In the genomic region with DNA sequence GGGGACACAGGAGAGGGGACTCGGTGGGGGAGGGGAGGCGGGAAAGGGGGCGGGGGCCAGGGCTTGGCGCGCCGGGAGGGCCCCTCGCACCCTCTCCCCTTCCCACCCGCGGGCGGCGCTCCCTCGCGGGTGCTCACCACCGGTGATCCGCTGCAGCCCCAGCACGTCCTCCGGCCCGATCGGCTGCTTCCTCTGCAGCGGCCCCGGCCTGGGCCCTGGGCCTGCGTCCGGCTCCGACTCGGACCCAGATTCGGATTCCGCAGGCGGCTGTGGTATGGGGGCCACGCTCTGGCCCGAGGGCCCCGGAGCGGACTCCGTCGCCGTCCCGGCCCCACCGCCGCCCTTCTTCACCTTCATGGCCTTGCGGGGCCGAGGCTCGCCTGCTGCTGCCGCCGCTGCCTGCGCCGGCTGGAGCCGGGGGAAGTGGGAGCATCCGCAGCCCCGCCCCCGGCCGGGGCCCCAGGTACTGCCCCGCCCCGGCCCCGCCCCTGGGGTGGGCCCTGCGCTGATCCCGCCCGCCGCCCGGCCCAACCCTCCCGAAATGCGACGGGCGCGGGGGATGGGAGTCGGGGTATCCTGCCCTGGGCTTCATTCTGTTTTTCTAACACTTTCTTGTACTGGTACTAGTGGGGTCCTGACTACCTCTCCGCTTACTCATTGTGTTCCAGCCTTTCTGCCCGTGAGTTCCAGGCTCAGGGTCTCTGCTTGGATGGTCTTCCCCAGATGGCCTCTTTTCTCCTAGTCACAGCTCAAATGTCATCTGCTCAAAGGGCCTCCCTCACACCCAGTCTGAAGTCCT, we compare ENCODE assay signal across 8 cellular contexts. TPM values are rescaled to one million over a fixed set of nuclear protein-coding genes. Genes with fewer than 3 reads are reported as not detected.
DNase-seq lines count a peak whose midpoint lies in the region; ATAC-seq and TF ChIP-seq lines count a peak whose summit lies in the region.

A gene (minus strand): TSS at position 424 of the 799 bp plus-strand sequence. CDS start 67 bp downstream, at position 357.

- intact Hi-C loops in left ventricle myocardium superior (cut with micrococcal nuclease) (no loop called here), psoas muscle (cut with DNase I) (no loop called here)

- H3K4me2 ChIP-seq in MM.1S (ENCODE audit: low read depth, low read length): peak within 1 kb of the TSS; percentile 88

- H3K36me3 ChIP-seq in MM.1S (replicated peaks; ENCODE audit: insufficient read depth, low read length) (no peaks in the 10 kb centered on the region), psoas muscle (ENCODE audit: insufficient read depth in 1 of 2, low read depth in 1 of 2) (peaks cover 0 to 45% of the 10 kb centered on the region in 2 donors)

- H3K9me3 ChIP-seq in MM.1S (replicated peaks; ENCODE audit: insufficient read depth, low read length) (no peaks in the 10 kb centered on the region), psoas muscle (no peaks in the 10 kb centered on the region)

- H4K20me1 ChIP-seq in MM.1S (ENCODE audit: insufficient read depth, low read length): no peaks in the 10 kb centered on the region

- WGBS in psoas muscle, 3 donors: 1 to 4% (median 3%) methylated on average over 32 to 66 of the region's 66 CpGs

- H3K4me1 ChIP-seq in MM.1S (ENCODE audit: low read length): peaks cover 3% of the 10 kb centered on the region; the same call in 1 of the 2 replicates
- H3K4me1 ChIP-seq in psoas muscle: peaks cover 5% of the 10 kb centered on the region

- ATAC-seq in GM21619 (IDR thresholded peaks at IDR 0.05; ENCODE audit: unreplicated experiment): peak; percentile 38
- ATAC-seq in left ventricle myocardium superior: peak; percentile 97
- ATAC-seq in psoas muscle: peak; percentile 85 to 94 (median 90)

- H3K4me3 ChIP-seq in MM.1S (ENCODE audit: low read length): peak within 1 kb of the TSS; percentile 81
- H3K4me3 ChIP-seq in psoas muscle: peak within 1 kb of the TSS; percentile 91

- H3F3A ChIP-seq in MM.1S (ENCODE audit: insufficient read depth, low read length): no peaks in the 10 kb centered on the region; the same call in 1 of the 2 replicates

- no peaks in the 10 kb centered on the region for H3K79me2 ChIP-seq in MM.1S (ENCODE audit: low read length)

- H2AFZ ChIP-seq in MM.1S (ENCODE audit: low read length): peak within 1 kb of the TSS; percentile 84

- peak; percentile 24 for DNase-seq in DMS114 treated with DMSO at 0.1 percent for 48 hours (lab: John Stamatoyannopoulos, UW; ENCODE audit: unreplicated experiment)
- DNase-seq in MM.1S: peak; percentile 73
- DNase-seq in T-helper 1 cell: peak; percentile 67 to 82 (median 72)
- peak; percentile 51 for DNase-seq in amniotic epithelial cell (ENCODE audit: low read depth)
- peak; percentile 91 for DNase-seq in left ventricle myocardium superior
- peak; percentile 81 to 83 for DNase-seq in psoas muscle
- DNase-seq in ureter (ENCODE audit: low spot score): peak; percentile 78

- H3K27ac ChIP-seq in MM.1S (ENCODE audit: low read length) (no peak within 1 kb of the TSS), psoas muscle (peak within 1 kb of the TSS; percentile 23)

- H3K9ac ChIP-seq in MM.1S (ENCODE audit: low read length): peak within 1 kb of the TSS; percentile 52; the same call in 1 of the 2 replicates

- TF ChIP-seq CTCF in MM.1S (IDR thresholded peaks at IDR 0.05; ENCODE audit: low read length): no peak
- TF ChIP-seq CTCF in psoas muscle (IDR thresholded peaks at IDR 0.05): no peak

- no peaks in the 10 kb centered on the region for H3K9me2 ChIP-seq in MM.1S (replicated peaks; ENCODE audit: insufficient read depth, low read length)

- H3K27me3 ChIP-seq in MM.1S (replicated peaks; ENCODE audit: insufficient read depth, low read length) (0 out of 2 replicates have a peak, but pooled peaks cover 5% of the 10 kb centered on the region), psoas muscle (ENCODE audit: insufficient read depth in 3 of 3, low read length in 2 of 3) (no peaks in the 10 kb centered on the region)

RNA-seq across cellular contexts. Expression of the gene that starts here (rescaled TPM):
- total RNA-seq in left ventricle myocardium superior (22.2 TPM), psoas muscle (1 to 10 TPM; 2.0 to 7.8 (median 4.5) TPM), ureter (37.5 TPM)
- 1 to 10 TPM; 1.9 to 2.6 (median 2.2) TPM for polyA plus RNA-seq in psoas muscle

Comparison
In these comparisons a context has a peak if more than half of its experiments do, and no peak if none do; other contexts are left out.
1. DNase-seq: peak in every context shown above with its lines; median percentile 91 in left ventricle myocardium superior; 82 in psoas muscle; 78 in ureter; 73 in MM.1S; 72 in T-helper 1 cell; 51 in amniotic epithelial cell; 24 in DMS114 treated with DMSO at 0.1 percent for 48 hours.
2. ATAC-seq: peak in every context shown above with its lines; median percentile 97 in left ventricle myocardium superior; 90 in psoas muscle; 38 in GM21619.